ENCODE assay signal across 9 cellular contexts in the genomic region with DNA sequence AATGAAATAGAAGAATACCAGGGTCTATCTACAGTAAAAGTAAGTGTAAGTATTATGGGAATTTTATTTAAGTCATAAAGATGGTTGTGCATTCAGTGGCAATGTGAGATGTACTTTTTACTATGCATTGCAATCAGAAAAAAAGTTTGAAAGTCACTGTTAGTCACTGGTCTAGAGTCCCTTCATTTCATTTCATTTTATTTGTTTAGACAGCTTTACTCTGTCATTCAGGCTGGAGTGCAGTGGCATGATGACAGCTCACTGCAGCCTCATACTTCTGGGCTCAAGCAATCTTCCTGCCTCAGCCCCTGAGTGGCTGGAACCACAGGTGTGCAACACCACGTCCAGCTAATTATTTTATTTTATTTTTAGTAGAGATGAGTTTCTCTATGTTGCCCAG.
"Had no signal": no experiment of that assay in that cellular context is flagged by ENCODE, and none has a peak within 500 bp of the region (broad histone marks: within the 10 kb centered on the region; RNA-seq: fewer than 3 reads in every experiment).

No MANE protein-coding gene starts in this region.

- H3K9ac ChIP-seq: GM23248 had no signal

- DNase-seq: GM23248, GOT3, H7, HFFc6, KBM-7 had no signal

- H3K4me3 ChIP-seq: GM23248, HAP-1 had no signal

- H3K4me1 ChIP-seq: HAP-1 had no signal

- H3K9me3 ChIP-seq: HAP-1 had no signal

- H3K27ac ChIP-seq: GM23248, HL-60 had no signal

- H3K36me3 ChIP-seq: HAP-1 had no signal

- H2AFZ ChIP-seq: GM23248 had no signal

- ATAC-seq: HCT116, HepG2 had no signal
